Comparison of ENCODE assay signal across 8 cellular contexts in genomic region chr10:70145666-70146488, GRCh38. TPM values are rescaled to one million over a fixed set of nuclear protein-coding genes. Genes with fewer than 3 reads are reported as not detected.
DNase-seq lines count a peak whose midpoint lies in the region; ATAC-seq and TF ChIP-seq lines count a peak whose summit lies in the region.

No MANE protein-coding gene starts in this region.

- peaks cover 34% of the 10 kb centered on the region for H3K36me3 ChIP-seq in DND-41 (ENCODE audit: insufficient read depth, low read length)
- peaks cover 11 to 19% of the 10 kb centered on the region in 2 experiments for H3K36me3 ChIP-seq in SK-N-SH (replicated peaks in 1 of 2; ENCODE audit: control insufficient read depth in 1 of 2, insufficient read depth in 2 of 2, low read length in 1 of 2)
- peaks cover 5% of the 10 kb centered on the region for H3K36me3 ChIP-seq in cardiac muscle cell
- no peaks in the 10 kb centered on the region for H3K36me3 ChIP-seq in parathyroid adenoma (ENCODE audit: control insufficient read depth, insufficient read depth, low read length)
- H3K36me3 ChIP-seq in transverse colon = peaks cover 0 to 6% (median 0%) of the 10 kb centered on the region in 4 donors

- H3K4me1 Mint-ChIP-seq in activated naive CD8-positive, alpha-beta T cell (ENCODE audit: low read depth) = peaks cover 46% of the 10 kb centered on the region

- H3K4me3 Mint-ChIP-seq in activated naive CD8-positive, alpha-beta T cell = peak overlapping the region; percentile 89

- H3K9ac ChIP-seq in DND-41 (ENCODE audit: low read depth, low read length) (peak overlapping the region; percentile 92), SK-N-SH (peak overlapping the region; percentile 78; the same call in 1 of the 2 replicates), parathyroid adenoma (no peak overlapping the region)

- TF ChIP-seq RAD21 in SK-N-SH (IDR thresholded peaks at IDR 0.05; ENCODE audit: low read length) = no peak

- no peaks in the 10 kb centered on the region for H3K9me2 ChIP-seq in SK-N-SH

- 0% methylated on average over 20 of the region's 98 CpGs for WGBS in SK-N-SH (ENCODE audit: low lambda C conversion rate)
- WGBS in transverse colon (ENCODE audit: low coverage in 1 of 2), 2 donors = 0% methylated on average over 50 of the region's 98 CpGs; no CpG with 5 or more reads in 1 of the 2 donors

- H4K20me1 ChIP-seq in DND-41 (ENCODE audit: insufficient read depth, low read length) (peaks cover 27% of the 10 kb centered on the region), SK-N-SH (ENCODE audit: insufficient read depth) (no peaks in the 10 kb centered on the region)

- peaks cover 2% of the 10 kb centered on the region for H3K36me3 Mint-ChIP-seq in activated naive CD8-positive, alpha-beta T cell

- TF ChIP-seq CTCF in DND-41 (IDR thresholded peaks at IDR 0.05; ENCODE audit: borderline replicate concordance, extremely low read depth, low read length, poor library complexity, severe bottlenecking) (peak; percentile 77), SK-N-SH (IDR thresholded peaks at IDR 0.05) (peak; percentile 48), cardiac muscle cell (IDR thresholded peaks at IDR 0.05; ENCODE audit: low read depth, low read length) (peak; percentile 46), parathyroid adenoma (IDR thresholded peaks at IDR 0.05) (peak; percentile 69), transverse colon (IDR thresholded peaks at IDR 0.05) (peak; percentile 45 to 82 (median 62))

- ATAC-seq in DND-41 (ENCODE audit: insufficient read depth, low read depth) (peak; percentile 71), GM21390 (IDR thresholded peaks at IDR 0.05; ENCODE audit: unreplicated experiment) (peak; percentile 52)

- H3K4me2 ChIP-seq in DND-41 (ENCODE audit: insufficient read depth, low read length) = peak overlapping the region; percentile 95
- H3K4me2 ChIP-seq in SK-N-SH = peak overlapping the region; percentile 82
- H3K4me2 ChIP-seq in parathyroid adenoma (ENCODE audit: low read length) = peak overlapping the region; percentile 84

- H3K9me3 ChIP-seq in DND-41 (ENCODE audit: insufficient read depth, low read length, severe bottlenecking) = no peaks in the 10 kb centered on the region
- H3K9me3 ChIP-seq in SK-N-SH = no peaks in the 10 kb centered on the region
- H3K9me3 ChIP-seq in cardiac muscle cell (ENCODE audit: low read depth) = no peaks in the 10 kb centered on the region
- H3K9me3 ChIP-seq in parathyroid adenoma (ENCODE audit: control insufficient read depth, low read length) = no peaks in the 10 kb centered on the region
- H3K9me3 ChIP-seq in transverse colon = no peaks in the 10 kb centered on the region

- peaks cover 36% of the 10 kb centered on the region for H3F3A ChIP-seq in SK-N-SH (replicated peaks; ENCODE audit: insufficient read depth)

- H2AFZ ChIP-seq in DND-41 (ENCODE audit: low read depth, low read length) (peak overlapping the region; percentile 71), SK-N-SH (ENCODE audit: low read depth) (0 out of 2 replicates have a peak overlapping the region, but pooled peaks have one; percentile 32), parathyroid adenoma (peak overlapping the region; percentile 92)

- H3K9me3 Mint-ChIP-seq in activated naive CD8-positive, alpha-beta T cell (ENCODE audit: low read depth) = no peaks in the 10 kb centered on the region

- CTCF ChIA-PET in SK-N-SH (lab: Yijun Ruan, JAX) = interaction anchor here (0.6 to 10.8 kb wide), 48 partner anchors 8 to 1303 kb away, joined by 3 to 157 read pairs (median 4); partner anchors contain the start of genes AIFM2 and MACROH2A2

- in situ Hi-C loops in transverse colon (cut with MboI; ENCODE audit: low pct_ligation_motif_present in 1 of 4, low pct_unique_long_range_greater_than_20kb in 1 of 4, low sequenced_read_pairs in 3 of 4) = no loop called here

- H3K4me1 ChIP-seq in DND-41 (ENCODE audit: insufficient read depth, low read length) (peaks cover 51% of the 10 kb centered on the region), SK-N-SH (ENCODE audit: control insufficient read depth in 1 of 2, insufficient read depth in 2 of 2, low read depth in 1 of 2, low read length in 1 of 2) (peaks cover 5 to 27% of the 10 kb centered on the region in 2 experiments; a peak in 3 of 4 replicates), cardiac muscle cell (ENCODE audit: low read depth) (peaks cover 5% of the 10 kb centered on the region), parathyroid adenoma (peaks cover 9% of the 10 kb centered on the region), transverse colon (peaks cover 13 to 19% (median 17%) of the 10 kb centered on the region in 4 donors)

- DNase-seq in DND-41 (peak; percentile 77), HUDEP-2 (lab: John Stamatoyannopoulos, UW; ENCODE audit: unreplicated experiment in 76 of 76) (peak in 53 of 76 experiments; percentile 18 to 73 (median 54)), SK-N-SH (peak; percentile 89), cardiac muscle cell (ENCODE audit: low read depth in 1 of 2, low spot score in 1 of 2) (peak; percentile 61 to 73), transverse colon (peak; percentile 67)

- peak overlapping the region; percentile 56 to 95; a peak in 3 of 4 replicates for H3K4me3 ChIP-seq in DND-41 (ENCODE audit: low read depth in 1 of 2, low read length in 2 of 2)
- H3K4me3 ChIP-seq in SK-N-SH (ENCODE audit: low read depth in 2 of 2, low read length in 1 of 2) = peak overlapping the region; percentile 68 to 71
- H3K4me3 ChIP-seq in cardiac muscle cell = peak overlapping the region; percentile 37
- peak overlapping the region; percentile 70 for H3K4me3 ChIP-seq in parathyroid adenoma (ENCODE audit: low read depth, low read length)
- H3K4me3 ChIP-seq in transverse colon = peak overlapping the region; percentile 74 to 86 (median 76)

- H3K27me3 ChIP-seq in DND-41 (ENCODE audit: insufficient read depth, low read length, poor library complexity) (no peaks in the 10 kb centered on the region), SK-N-SH (ENCODE audit: insufficient read depth) (no peaks in the 10 kb centered on the region), cardiac muscle cell (no peaks in the 10 kb centered on the region), parathyroid adenoma (ENCODE audit: control insufficient read depth, insufficient read depth, low read length) (no peaks in the 10 kb centered on the region), transverse colon (no peaks in the 10 kb centered on the region)

- intact Hi-C loops in transverse colon (cut with DNase I; ENCODE audit: low total_unique reads) = loop anchor here (5.0 kb wide), 1 partner anchor 969 kb away; no protein-coding TSS in a partner anchor

- peak; percentile 15 for TF ChIP-seq POLR2A in transverse colon (IDR thresholded peaks at IDR 0.05)

- H3K27ac Mint-ChIP-seq in activated naive CD8-positive, alpha-beta T cell = peak overlapping the region; percentile 96

- POLR2A ChIA-PET in SK-N-SH (lab: Yijun Ruan, JAX) = interaction anchor here (0.6 to 1.5 kb wide), 11 partner anchors 11 to 1190 kb away, joined by 3 to 10 read pairs (median 4); partner anchors contain the start of genes DDX21 and SAR1A

- H3K79me2 ChIP-seq in DND-41 (ENCODE audit: insufficient read depth, low read length) (peaks cover 42% of the 10 kb centered on the region), SK-N-SH (ENCODE audit: insufficient read depth) (peaks cover 50% of the 10 kb centered on the region; the same call in 1 of the 2 replicates), parathyroid adenoma (peaks cover 22% of the 10 kb centered on the region)

- H3K27me3 Mint-ChIP-seq in activated naive CD8-positive, alpha-beta T cell = no peaks in the 10 kb centered on the region

- TF ChIP-seq EP300 in SK-N-SH (IDR thresholded peaks at IDR 0.05; ENCODE audit: borderline replicate concordance in 1 of 2, low read depth in 1 of 2, low read length in 1 of 2) (no peak; a peak in 1 of 4 replicates), transverse colon (IDR thresholded peaks at IDR 0.05; ENCODE audit: low read depth) (no peak)

- peak overlapping the region; percentile 96 for H3K27ac ChIP-seq in DND-41 (ENCODE audit: low read length)
- H3K27ac ChIP-seq in SK-N-SH (ENCODE audit: low read depth in 2 of 2, low read length in 1 of 2) = peak overlapping the region; percentile 91 to 92
- H3K27ac ChIP-seq in cardiac muscle cell = peak overlapping the region; percentile 87
- peak overlapping the region; percentile 84 for H3K27ac ChIP-seq in parathyroid adenoma
- H3K27ac ChIP-seq in transverse colon = peak overlapping the region; percentile 93 to 99 (median 98)

TF ChIP-seq in SK-N-SH, 30 proteins besides CTCF, POLR2A, EP300 and RAD21 (continues in another document):
- TF ChIP-seq MAX (IDR thresholded peaks at IDR 0.05; ENCODE audit: low read depth) (peak; percentile 84), TAF1 (IDR thresholded peaks at IDR 0.05; ENCODE audit: borderline replicate concordance, low read depth, low read length) (peak; percentile 11; the same call in 1 of the 2 replicates), SIN3A (IDR thresholded peaks at IDR 0.05; ENCODE audit: borderline replicate concordance, low read depth, low read length) (no peak), FOXM1 (IDR thresholded peaks at IDR 0.05; ENCODE audit: low read depth) (no peak)

RNA-seq across cellular contexts. Expression of gene TYSND1, which starts 0.6 kb away (rescaled TPM):
- polyA plus RNA-seq in SK-N-SH (2012; rRNA removed) (7.2 and 7.4 TPM in 2 replicates), cardiac muscle cell (19.0 and 20.4 TPM in 2 replicates)
- polyA plus RNA-seq in SK-N-SH (2012; cell fraction: cytosol; rRNA removed) = 3.7 and 5.3 TPM in 2 replicates
- polyA plus RNA-seq in SK-N-SH (2012; cell fraction: nucleus; rRNA removed) = 24.1 and 26.7 TPM in 2 replicates
- total RNA-seq in cardiac muscle cell (16.6 and 28.8 TPM in 2 replicates), transverse colon (10 to 100 TPM; 18.6 to 48.8 (median 21.9) TPM)

RNA-seq across cellular contexts. Expression of gene AIFM2, which starts 13.3 kb away (rescaled TPM):
- polyA plus RNA-seq in SK-N-SH (2012; rRNA removed) = 9.4 and 9.5 TPM in 2 replicates
- polyA plus RNA-seq in SK-N-SH (2012; cell fraction: cytosol; rRNA removed) = 5.5 and 7.9 TPM in 2 replicates
- polyA plus RNA-seq in SK-N-SH (2012; cell fraction: nucleus; rRNA removed) = 17.9 and 19.8 TPM in 2 replicates
- 4.9 and 5.4 TPM in 2 replicates for total RNA-seq in cardiac muscle cell
- 6.6 and 9.3 TPM in 2 replicates for polyA plus RNA-seq in cardiac muscle cell
- 10 to 100 TPM in 3 of 4 donors, 1 to 10 TPM in 1; 3.8 to 27.0 (median 23.9) TPM for total RNA-seq in transverse colon

RNA-seq across cellular contexts. Expression of gene SAR1A, which starts 24.4 kb away (rescaled TPM):
- polyA plus RNA-seq in SK-N-SH (2012; rRNA removed) (20.9 and 26.4 TPM in 2 replicates), cardiac muscle cell (77.8 and 86.0 TPM in 2 replicates)
- 25.9 and 28.5 TPM in 2 replicates for polyA plus RNA-seq in SK-N-SH (2012; cell fraction: cytosol; rRNA removed)
- polyA plus RNA-seq in SK-N-SH (2012; cell fraction: nucleus; rRNA removed) = 20.3 and 38.1 TPM in 2 replicates
- total RNA-seq in cardiac muscle cell (63.6 and 70.3 TPM in 2 replicates), transverse colon (10 to 100 TPM; 35.2 to 93.9 (median 51.3) TPM)

Comparison
In these comparisons a context has a peak if more than half of its experiments do, and no peak if none do; other contexts are left out.
1. Peak in every context shown above with its lines: DNase-seq, ATAC-seq, H3K4me3 ChIP-seq and H3K27ac ChIP-seq.
2. H2AFZ ChIP-seq: peak in every context shown above with its lines; median percentile 92 in parathyroid adenoma; 71 in DND-41; 32 in SK-N-SH.